1 cellular context compared by ENCODE assay signal in genomic region chr1:228457396-228458176, GRCh38.
A peak's percentile ranks its signal among the peaks of the same experiment; 100 is the strongest.
TF ChIP-seq lines count a peak whose summit lies in the region.

No MANE protein-coding gene starts in this region.

TF ChIP-seq in K562, 482 proteins besides CTCF, POLR2A, EP300 and RAD21 (continued from another document and continues in another):
- TF ChIP-seq HDAC2 (IDR thresholded peaks at IDR 0.05) (peak; percentile 90), TRIM24 (IDR thresholded peaks at IDR 0.05) (peak; percentile 2 to 47; a peak in 2 of 4 replicates), RFX7 (CRISPR knock-in tag; IDR thresholded peaks at IDR 0.05) (no peak), ZNF785 (CRISPR knock-in tag; IDR thresholded peaks at IDR 0.05) (no peak), PRPF4 (IDR thresholded peaks at IDR 0.05; ENCODE audit: insufficient read depth, low read depth, low read length, poor library complexity, severe bottlenecking) (peak; percentile 95), RB1 (IDR thresholded peaks at IDR 0.05; ENCODE audit: low read depth) (peak; percentile 91), HBP1 (CRISPR knock-in tag; IDR thresholded peaks at IDR 0.05) (0 out of 2 replicates have a peak, but pooled peaks have one; percentile 1), ZBTB43 (CRISPR knock-in tag; IDR thresholded peaks at IDR 0.05) (peak; percentile 96), RHOXF2B (CRISPR knock-in tag; conservative IDR thresholded peaks at IDR 0.05) (no peak), STAT6 (CRISPR knock-in tag; IDR thresholded peaks at IDR 0.05) (peak; percentile 86; the same call in 1 of the 2 replicates), ZNF224 (CRISPR knock-in tag; IDR thresholded peaks at IDR 0.05) (peak; percentile 90), PHF21A (IDR thresholded peaks at IDR 0.05; ENCODE audit: borderline replicate concordance, low read depth) (peak; percentile 61; the same call in 1 of the 2 replicates), NCOA2 (IDR thresholded peaks at IDR 0.05; ENCODE audit: partially characterized antibody in 2 of 2) (no peak), PRDM10 (IDR thresholded peaks at IDR 0.05; ENCODE audit: partially characterized antibody) (peak; percentile 36), SIN3A (IDR thresholded peaks at IDR 0.05; ENCODE audit: borderline replicate concordance in 2 of 2, control insufficient read depth in 1 of 2, low read depth in 2 of 2, low read length in 2 of 2) (peak; percentile 62 to 79; a peak in 2 of 4 replicates), DNMT1 (IDR thresholded peaks at IDR 0.05) (no peak; the same call in 1 of the 2 replicates), PTTG1 (tag; IDR thresholded peaks at IDR 0.05; ENCODE audit: low read depth) (no peak), CCNT2 (IDR thresholded peaks at IDR 0.05; ENCODE audit: borderline replicate concordance, extremely low read depth, insufficient read length, low read depth, low read length) (peak; percentile 92), XRCC4 (IDR thresholded peaks at IDR 0.05; ENCODE audit: extremely low read depth, insufficient read depth, insufficient read length) (no peak), TFAM (CRISPR knock-in tag; conservative IDR thresholded peaks at IDR 0.05) (no peak), SAFB (IDR thresholded peaks at IDR 0.05; ENCODE audit: borderline replicate concordance, low read depth, low read length) (peak; percentile 99), SMARCE1 (IDR thresholded peaks at IDR 0.05) (0 out of 2 replicates have a peak, but pooled peaks have one; percentile 42), THRAP3 (IDR thresholded peaks at IDR 0.05; ENCODE audit: borderline replicate concordance) (no peak; the same call in 1 of the 2 replicates), NR1H2 (CRISPR knock-in tag; IDR thresholded peaks at IDR 0.05) (no peak), ZBTB33 (CRISPR knock-in tag; IDR thresholded peaks at IDR 0.05) (peak; percentile 95), KLF10 (CRISPR knock-in tag; IDR thresholded peaks at IDR 0.05) (no peak), YBX1 (IDR thresholded peaks at IDR 0.05) (no peak), HES1 (IDR thresholded peaks at IDR 0.05; ENCODE audit: low read depth) (no peak), ATF4 (CRISPR knock-in tag; IDR thresholded peaks at IDR 0.05) (no peak), NELFE (IDR thresholded peaks at IDR 0.05; ENCODE audit: insufficient read depth, insufficient read length) (no peak), NR3C1 (CRISPR knock-in tag; IDR thresholded peaks at IDR 0.05) (no peak), ZNF436 (CRISPR knock-in tag; IDR thresholded peaks at IDR 0.05) (0 out of 2 replicates have a peak, but pooled peaks have one; percentile 1), ZBTB9 (CRISPR knock-in tag; IDR thresholded peaks at IDR 0.05) (peak; percentile 38; the same call in 1 of the 2 replicates), FOXM1 (IDR thresholded peaks at IDR 0.05; ENCODE audit: low read depth) (no peak), FOXM1 (CRISPR knock-in tag; IDR thresholded peaks at IDR 0.05; ENCODE audit: low read depth) (peak; percentile 92), ZNF408 (CRISPR knock-in tag; IDR thresholded peaks at IDR 0.05; ENCODE audit: low read depth) (no peak), STAT5B (CRISPR knock-in tag; IDR thresholded peaks at IDR 0.05) (no peak), C11orf30 (IDR thresholded peaks at IDR 0.05; ENCODE audit: low read depth) (peak; percentile 74), SNAPC5 (CRISPR knock-in tag; IDR thresholded peaks at IDR 0.05) (no peak), SMARCA4 (IDR thresholded peaks at IDR 0.05) (peak; percentile 67; the same call in 1 of the 2 replicates), RBFOX2 (IDR thresholded peaks at IDR 0.05; ENCODE audit: low read depth, low read length) (peak; percentile 99), CC2D1A (IDR thresholded peaks at IDR 0.05) (peak; percentile 30; the same call in 1 of the 2 replicates), FOS (IDR thresholded peaks at IDR 0.05; ENCODE audit: extremely low read depth, insufficient read length) (peak; percentile 97), CLOCK (CRISPR knock-in tag; IDR thresholded peaks at IDR 0.05; ENCODE audit: borderline replicate concordance) (0 out of 2 replicates have a peak, but pooled peaks have one; percentile 23), DIDO1 (tag; IDR thresholded peaks at IDR 0.05; ENCODE audit: low read depth) (no peak), GTF2B (IDR thresholded peaks at IDR 0.05; ENCODE audit: extremely low read depth, insufficient read length) (peak; percentile 94), ID3 (CRISPR knock-in tag; IDR thresholded peaks at IDR 0.05) (no peak), ID3 (tag; IDR thresholded peaks at IDR 0.05) (peak; percentile 80)
